Comparison of ENCODE assay signal across 24 cellular contexts in genomic region chr6:136568129-136568528, GRCh38. TPM values are rescaled to one million over a fixed set of nuclear protein-coding genes. Genes with fewer than 3 reads are reported as not detected.
"Had no signal": no experiment of that assay in that cellular context is flagged by ENCODE, and none has a peak within 500 bp of the region (broad histone marks: within the 10 kb centered on the region; RNA-seq: fewer than 3 reads in every experiment).

No MANE protein-coding gene starts in this region.

- H3K27ac Mint-ChIP-seq: activated CD4-positive, alpha-beta T cell treated with anti-CD3 and anti-CD28 coated beads, Interleukin-2, amount 10 ng/mL, durations not matched to agents 7 days and 5 days; activated CD8-positive, alpha-beta memory T cell treated with anti-CD3 and anti-CD28 coated beads, Interleukin-2, amount 10 ng/mL, durations not matched to agents 7 days and 5 days; activated CD8-positive, alpha-beta T cell treated with anti-CD3 and anti-CD28 coated beads for 36 hours; activated naive CD4-positive, alpha-beta T cell treated with anti-CD3 and anti-CD28 coated beads, Interleukin-2, amount 50 U/mL, for 72 hours; activated T-helper 1 cell treated with anti-CD3 and anti-CD28 coated beads, Interleukin-12 subunit alpha, Interleukin-12 subunit beta, Interleukin-2, Interleukin-4 antibody, amounts not matched to agents 30 ng/mL and 10 ng/mL and 1 ng/mL, durations not matched to agents 14 hours and 24 hours and 36 hours; endodermal cell; natural killer cell treated with Interleukin-12 subunit alpha and Interleukin-12 subunit beta and Interleukin-15 and Interleukin-18, amount 100 ng/mL, for 72 hours; stimulated activated naive B cell treated with anti-CD40 and anti-IgM and Interleukin-4, amounts not matched to agents 10 μg/mL and 1 μg/mL and 100 μg/mL, for 72 hours had no signal

- H3K4me1 Mint-ChIP-seq: endodermal cell had no signal

- DNase-seq: activated CD4-positive, alpha-beta T cell treated with anti-CD3 and anti-CD28 coated beads, Interleukin-2, amount 10 ng/mL, durations not matched to agents 7 days and 5 days; activated CD8-positive, alpha-beta memory T cell treated with anti-CD3 and anti-CD28 coated beads, Interleukin-2, amount 10 ng/mL, durations not matched to agents 7 days and 5 days; activated CD8-positive, alpha-beta T cell treated with anti-CD3 and anti-CD28 coated beads for 36 hours; activated gamma-delta T cell treated with Interleukin-2 at 50 U/mL for 16 hours; activated T-cell treated with anti-CD3 and anti-CD28 coated beads for 4 hours; endodermal cell; esophagus squamous epithelium; gastrocnemius medialis; head of caudate nucleus; hypothalamus; left ventricle myocardium superior; midbrain; stimulated activated CD4-positive, alpha-beta T cell treated with anti-CD3 and anti-CD28 coated beads, Interleukin-15, amount 100 ng/mL, for 24 hours; stimulated activated naive B cell treated with anti-CD40 and anti-IgM and Interleukin-4, amounts not matched to agents 10 μg/mL and 1 μg/mL and 100 μg/mL, for 72 hours; SW 1271; T-helper 2 cell; upper lobe of left lung had no signal

- ATAC-seq: activated CD4-positive, CD25-positive, alpha-beta regulatory T cell treated with anti-CD3 and anti-CD28 coated beads, Interleukin-2, amount 50 U/mL, for 24 hours; activated CD8-positive, alpha-beta memory T cell treated with anti-CD3 and anti-CD28 coated beads, Interleukin-2, amount 10 ng/mL, durations not matched to agents 7 days and 5 days; activated CD8-positive, alpha-beta T cell treated with anti-CD3 and anti-CD28 coated beads for 36 hours; activated naive CD4-positive, alpha-beta T cell treated with anti-CD3 and anti-CD28 coated beads, Interleukin-2, amount 50 U/mL, for 72 hours; gastrocnemius medialis; left ventricle myocardium superior; natural killer cell treated with Interleukin-12 subunit alpha and Interleukin-12 subunit beta and Interleukin-15 and Interleukin-18, amount 100 ng/mL, for 72 hours; sciatic nerve; stimulated activated naive B cell treated with anti-CD40 and anti-IgM and Interleukin-4, amounts not matched to agents 10 μg/mL and 1 μg/mL and 100 μg/mL, for 72 hours had no signal

- H3K4me3 Mint-ChIP-seq: activated CD4-positive, alpha-beta T cell treated with anti-CD3 and anti-CD28 coated beads, Interleukin-2, amount 10 ng/mL, durations not matched to agents 7 days and 5 days; activated CD8-positive, alpha-beta memory T cell treated with anti-CD3 and anti-CD28 coated beads, Interleukin-2, amount 10 ng/mL, durations not matched to agents 7 days and 5 days; activated CD8-positive, alpha-beta T cell treated with anti-CD3 and anti-CD28 coated beads for 36 hours; activated T-helper 1 cell treated with anti-CD3 and anti-CD28 coated beads, Interleukin-12 subunit alpha, Interleukin-12 subunit beta, Interleukin-2, Interleukin-4 antibody, amounts not matched to agents 30 ng/mL and 10 ng/mL and 1 ng/mL, durations not matched to agents 14 hours and 24 hours and 36 hours; central memory CD8-positive, alpha-beta T cell; endodermal cell; natural killer cell treated with Interleukin-12 subunit alpha and Interleukin-12 subunit beta and Interleukin-15 and Interleukin-18, amount 100 ng/mL, for 72 hours; stimulated activated naive B cell treated with anti-CD40 and anti-IgM and Interleukin-4, amounts not matched to agents 10 μg/mL and 1 μg/mL and 100 μg/mL, for 72 hours had no signal

- H3K27me3 Mint-ChIP-seq: activated CD4-positive, alpha-beta T cell treated with anti-CD3 and anti-CD28 coated beads, Interleukin-2, amount 10 ng/mL, durations not matched to agents 7 days and 5 days; activated CD8-positive, alpha-beta memory T cell treated with anti-CD3 and anti-CD28 coated beads, Interleukin-2, amount 10 ng/mL, durations not matched to agents 7 days and 5 days; activated CD8-positive, alpha-beta T cell treated with anti-CD3 and anti-CD28 coated beads for 36 hours; central memory CD8-positive, alpha-beta T cell; natural killer cell treated with Interleukin-12 subunit alpha and Interleukin-12 subunit beta and Interleukin-15 and Interleukin-18, amount 100 ng/mL, for 72 hours; stimulated activated naive B cell treated with anti-CD40 and anti-IgM and Interleukin-4, amounts not matched to agents 10 μg/mL and 1 μg/mL and 100 μg/mL, for 72 hours had no signal

- H3K9me3 Mint-ChIP-seq: central memory CD8-positive, alpha-beta T cell; natural killer cell treated with Interleukin-12 subunit alpha and Interleukin-12 subunit beta and Interleukin-15 and Interleukin-18, amount 100 ng/mL, for 72 hours had no signal

RNA-seq across cellular contexts. Expression of gene MAP7, which starts 17.9 kb away (rescaled TPM):
- total RNA-seq: ascending aorta had no signal
